Comparison of ENCODE assay signal across 8 cellular contexts in the genomic region with DNA sequence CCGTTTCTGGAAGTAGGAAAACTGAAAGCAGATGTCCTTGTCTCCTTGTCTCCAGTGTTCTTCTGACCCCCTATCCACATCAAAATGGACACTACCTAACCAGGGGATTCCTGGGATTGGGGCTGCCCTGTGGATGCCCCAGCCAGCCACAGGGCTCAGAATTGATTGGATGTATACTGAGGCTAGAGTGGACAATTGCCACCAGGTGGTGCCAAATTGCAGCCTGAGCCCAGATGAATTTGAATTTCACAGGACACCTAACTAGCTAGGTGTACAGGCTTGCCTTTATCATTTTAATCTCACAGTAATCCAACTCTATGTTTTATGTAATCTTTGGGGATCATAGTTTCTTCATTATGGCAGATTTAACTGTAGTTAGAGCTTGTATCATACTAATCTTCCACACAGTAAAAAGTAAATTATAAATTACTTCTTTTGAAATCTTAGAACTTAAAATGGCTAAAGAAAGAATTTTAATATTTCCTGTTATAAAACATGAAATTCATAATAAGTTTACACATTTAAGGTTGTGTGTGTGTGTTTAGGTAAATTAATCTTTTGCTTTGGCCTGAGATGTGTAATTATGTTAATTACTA. TPM values are rescaled to one million over a fixed set of nuclear protein-coding genes. Genes with fewer than 3 reads are reported as not detected.
DNase-seq lines count a peak whose midpoint lies in the region; ATAC-seq and TF ChIP-seq lines count a peak whose summit lies in the region.

No MANE protein-coding gene starts in this region.

- peak; percentile 84 for TF ChIP-seq CTCF in PC-3 (conservative IDR thresholded peaks at IDR 0.05; ENCODE audit: low read depth, low read length)
- peak; percentile 72 for TF ChIP-seq CTCF in hepatocyte (IDR thresholded peaks at IDR 0.05; ENCODE audit: poor library complexity)

- no peak overlapping the region for H3K4me3 Mint-ChIP-seq in activated naive CD8-positive, alpha-beta T cell treated with anti-CD3 and anti-CD28 coated beads for 36 hours

- 0 out of 2 replicates have a peak overlapping the region, but pooled peaks have one; percentile 29 for H3K9ac ChIP-seq in PC-3 (ENCODE audit: low read length)

- H3K4me2 ChIP-seq in PC-3 (ENCODE audit: low read length) (no peak overlapping the region), hepatocyte (no peak overlapping the region)

- WGBS in hepatocyte (ENCODE audit: low lambda C conversion rate, missing lambda C conversion rate) = 86% methylated on average over 1 of the region's 1 CpG

- H3K9me2 ChIP-seq in PC-3 (replicated peaks; ENCODE audit: low read length) (no peaks in the 10 kb centered on the region), hepatocyte (replicated peaks; ENCODE audit: insufficient read depth) (no peaks in the 10 kb centered on the region)

- no TSS peak for BruUV-seq in PC-3 (replicated peaks; lab: Mats Ljungman, UMichigan)

- H3K4me1 Mint-ChIP-seq in activated naive CD8-positive, alpha-beta T cell treated with anti-CD3 and anti-CD28 coated beads for 36 hours = no peaks in the 10 kb centered on the region

- peak; percentile 99 for ATAC-seq in GM21360 (IDR thresholded peaks at IDR 0.05; ENCODE audit: unreplicated experiment)
- peak; percentile 97 for ATAC-seq in HG03520 (IDR thresholded peaks at IDR 0.05; ENCODE audit: unreplicated experiment)
- ATAC-seq in PC-3 = peak; percentile 92

- H3K27ac ChIP-seq in PC-3 (ENCODE audit: low read length) (no peak overlapping the region), hepatocyte (no peak overlapping the region)

- POLR2A ChIA-PET in PC-3 (lab: Charles Lee; ENCODE audit: unreplicated experiment) = no interaction called here

- H3K36me3 Mint-ChIP-seq in activated naive CD8-positive, alpha-beta T cell treated with anti-CD3 and anti-CD28 coated beads for 36 hours = peaks cover 18% of the 10 kb centered on the region

- H3K4me3 ChIP-seq in PC-3 (ENCODE audit: low read length) = no peak overlapping the region
- no peak overlapping the region for H3K4me3 ChIP-seq in hepatocyte

- H3K27me3 Mint-ChIP-seq in activated naive CD8-positive, alpha-beta T cell treated with anti-CD3 and anti-CD28 coated beads for 36 hours = no peaks in the 10 kb centered on the region

- H3K9me3 Mint-ChIP-seq in activated naive CD8-positive, alpha-beta T cell treated with anti-CD3 and anti-CD28 coated beads for 36 hours = no peaks in the 10 kb centered on the region

- no peaks in the 10 kb centered on the region for H3K79me2 ChIP-seq in PC-3 (ENCODE audit: low read length)
- peaks cover 5% of the 10 kb centered on the region for H3K79me2 ChIP-seq in hepatocyte

- no peaks in the 10 kb centered on the region for H3F3A ChIP-seq in PC-3 (ENCODE audit: low read length, unreplicated experiment)

- no peaks in the 10 kb centered on the region for H3K4me1 ChIP-seq in PC-3 (ENCODE audit: insufficient read depth, low read length)
- no peaks in the 10 kb centered on the region for H3K4me1 ChIP-seq in hepatocyte (ENCODE audit: insufficient read depth)

- CTCF ChIA-PET in PC-3 (lab: Charles Lee) = interaction anchor here (0.6 to 1.3 kb wide), 3 partner anchors 201 to 844 kb away, joined by 3 to 4 read pairs (median 3); no protein-coding TSS in a partner anchor

- peak; percentile 23 for DNase-seq in GM04504 (ENCODE audit: low read depth)
- peak; percentile 74 for DNase-seq in PC-3
- peak; percentile 19 for DNase-seq in activated naive CD8-positive, alpha-beta T cell treated with anti-CD3 and anti-CD28 coated beads for 36 hours
- peak; percentile 66 for DNase-seq in hepatocyte (ENCODE audit: low spot score)
- peak; percentile 19 to 22 for DNase-seq in stimulated activated CD4-positive, alpha-beta T cell treated with anti-CD3 and anti-CD28 coated beads, Interleukin-2, amount 100 ng/mL, for 48 hours
- no peak for DNase-seq in GDM1 (lab: John Stamatoyannopoulos, UW)

- intact Hi-C loops in PC-3 (cut with micrococcal nuclease) = loop anchor here (1.0 to 10.0 kb wide), 3 partner anchors 217 to 868 kb away; no protein-coding TSS in a partner anchor

- H2AFZ ChIP-seq in PC-3 (ENCODE audit: low read length) (no peak overlapping the region), hepatocyte (no peak overlapping the region)

- H4K20me1 ChIP-seq in PC-3 (ENCODE audit: low read length) = no peaks in the 10 kb centered on the region
- H4K20me1 ChIP-seq in hepatocyte (ENCODE audit: insufficient read depth, poor library complexity, severe bottlenecking) = no peaks in the 10 kb centered on the region

- H3K27ac Mint-ChIP-seq in activated naive CD8-positive, alpha-beta T cell treated with anti-CD3 and anti-CD28 coated beads for 36 hours = no peak overlapping the region

- H3K36me3 ChIP-seq in PC-3 (ENCODE audit: low read depth, low read length) (no peaks in the 10 kb centered on the region), hepatocyte (replicated peaks; ENCODE audit: insufficient read depth, low read depth) (no peaks in the 10 kb centered on the region)

- no peaks in the 10 kb centered on the region for H3K9me3 ChIP-seq in PC-3 (ENCODE audit: low read length)
- no peaks in the 10 kb centered on the region for H3K9me3 ChIP-seq in hepatocyte (ENCODE audit: low read depth)

- H3K27me3 ChIP-seq in PC-3 (ENCODE audit: low read length) (no peaks in the 10 kb centered on the region), hepatocyte (no peaks in the 10 kb centered on the region)

RNA-seq across cellular contexts. Expression of a gene that starts 58.0 kb away (rescaled TPM):
- total RNA-seq in PC-3 (2014; rRNA removed) (4.8 and 7.9 TPM in 2 replicates), hepatocyte (20.9 and 24.5 TPM in 2 replicates)
- total RNA-seq in activated naive CD8-positive, alpha-beta T cell treated with anti-CD3 and anti-CD28 coated beads for 36 hours = 10 to 100 TPM; 20.0 to 20.9 TPM
- polyA plus RNA-seq in hepatocyte = 10.9 and 13.1 TPM in 2 replicates

RNA-seq across cellular contexts. Expression of a gene that starts 58.2 kb away (rescaled TPM):
- 25.5 and 29.0 TPM in 2 replicates for total RNA-seq in PC-3 (2014; rRNA removed)
- total RNA-seq in activated naive CD8-positive, alpha-beta T cell treated with anti-CD3 and anti-CD28 coated beads for 36 hours = 10 to 100 TPM; 63.7 to 64.3 TPM
- 36.6 and 37.0 TPM in 2 replicates for total RNA-seq in hepatocyte
- 11.7 and 12.2 TPM in 2 replicates for polyA plus RNA-seq in hepatocyte
